ENCODE assay signal across 11 cellular contexts in genomic region chr18:34223893-34224422, GRCh38. TPM values are rescaled to one million over a fixed set of nuclear protein-coding genes. Genes with fewer than 3 reads are reported as not detected.
DNase-seq lines count a peak whose midpoint lies in the region; ATAC-seq, FAIRE-seq and TF ChIP-seq lines count a peak whose summit lies in the region.
"Had no signal": no experiment of that assay in that cellular context is flagged by ENCODE, and none has a peak within 500 bp of the region (broad histone marks: within the 10 kb centered on the region; RNA-seq: fewer than 3 reads in every experiment).

No MANE protein-coding gene starts in this region.

- no peaks in the 10 kb centered on the region for H3K36me3 Mint-ChIP-seq in neural progenitor cell

- no peak overlapping the region for H2BK120ac ChIP-seq in H1 (replicated peaks; ENCODE audit: low read depth, low read length)

- peaks cover 16% of the 10 kb centered on the region for H3K27me3 Mint-ChIP-seq in neural progenitor cell (ENCODE audit: insufficient read depth, low read depth)

- no peak overlapping the region for H3K18ac ChIP-seq in H1 (ENCODE audit: extremely low read depth, low read length)

- TF ChIP-seq CTCF in BE2C (IDR thresholded peaks at IDR 0.05; ENCODE audit: low read depth, low read length), result no peak
- no peak for TF ChIP-seq CTCF in H1 (IDR thresholded peaks at IDR 0.05; ENCODE audit: control extremely low read depth in 1 of 3, insufficient read depth in 1 of 3, low read depth in 1 of 3, low read length in 3 of 3)
- no peak for TF ChIP-seq CTCF in neural progenitor cell (IDR thresholded peaks at IDR 0.05)

- no peak overlapping the region for H2BK15ac ChIP-seq in H1 (ENCODE audit: low read length)

- H3K4me1 Mint-ChIP-seq in neural progenitor cell, result peaks cover 18% of the 10 kb centered on the region

- H2BK5ac ChIP-seq in H1 (ENCODE audit: low read depth, low read length), result no peak overlapping the region

- in situ Hi-C loops in ACHN (cut with HindIII; ENCODE audit: low pct_ligation_motif_present, low pct_unique_long_range_greater_than_20kb, low sequenced_read_pairs), result no loop called here

- H3K23me2 ChIP-seq in H1 (ENCODE audit: low read depth, low read length), result peaks cover 25% of the 10 kb centered on the region

- H3F3A ChIP-seq in neural progenitor cell (ENCODE audit: low read depth), result peaks cover 15% of the 10 kb centered on the region

- H4K5ac ChIP-seq in H1 (ENCODE audit: insufficient read length, low read depth, low read length), result no peak overlapping the region

- TF ChIP-seq RAD21 in H1 (IDR thresholded peaks at IDR 0.05 in 1 of 2, conservative IDR thresholded peaks at IDR 0.05 in 1 of 2; ENCODE audit: low read depth in 2 of 2, low read length in 2 of 2), result no peak

- H3K4me1 ChIP-seq in BE2C, result no peaks in the 10 kb centered on the region
- H3K4me1 ChIP-seq in HUES6 (ENCODE audit: control insufficient read depth, insufficient read depth, low read length), result peaks cover 17% of the 10 kb centered on the region; the same call in 1 of the 2 replicates
- peaks cover 3 to 6% (median 4%) of the 10 kb centered on the region in 4 experiments; a peak in 6 of 7 replicates for H3K4me1 ChIP-seq in H1 (replicated peaks in 1 of 4; ENCODE audit: control insufficient read depth in 3 of 4, insufficient read depth in 4 of 4, low read length in 3 of 4)
- H3K4me1 ChIP-seq in neural progenitor cell, result peaks cover 23% of the 10 kb centered on the region

- H2BK20ac ChIP-seq in H1 (ENCODE audit: low read length), result no peak overlapping the region

- H3K4me3 Mint-ChIP-seq in neural progenitor cell, result peak overlapping the region; percentile 90
- H3K4me3 Mint-ChIP-seq: T-helper 2 cell treated with Interferon-gamma antibody and Interleukin-4, amounts not matched to agents 5 μg/mL and 100 μg/mL, for 36 hours had no signal

- no peak for TF ChIP-seq EP300 in H1 (IDR thresholded peaks at IDR 0.05; ENCODE audit: borderline replicate concordance in 1 of 2, low read depth in 2 of 2, low read length in 2 of 2)

- no peak overlapping the region for H4K91ac ChIP-seq in H1 (replicated peaks; ENCODE audit: insufficient read length, low read length)

- no peak overlapping the region for H3K14ac ChIP-seq in H1 (ENCODE audit: insufficient read length)

- H3K27ac Mint-ChIP-seq in neural progenitor cell, result no peak overlapping the region
- H3K27ac Mint-ChIP-seq: T-helper 2 cell treated with Interferon-gamma antibody and Interleukin-4, amounts not matched to agents 5 μg/mL and 100 μg/mL, for 36 hours had no signal

- CTCF ChIA-PET in H1 (lab: Charles Lee; ENCODE audit: partially characterized antibody), result interaction anchor here (0.7 to 2.9 kb wide), 8 partner anchors 59 to 643 kb away, joined by 3 to 19 read pairs (median 4); no protein-coding TSS in a partner anchor

- H2AK5ac ChIP-seq in H1 (ENCODE audit: low read depth, low read length), result no peak overlapping the region

- no peak for TF ChIP-seq POLR2A in H1 (IDR thresholded peaks at IDR 0.05; ENCODE audit: control extremely low read depth in 1 of 2, low read depth in 2 of 2, low read length in 2 of 2)

- 3% methylated on average over 11 of the region's 11 CpGs; no CpG with 5 or more reads in 1 of the 2 experiments for WGBS in H1 (ENCODE audit: extremely low coverage in 1 of 2, insufficient coverage in 1 of 2, insufficient read length in 1 of 2, insufficient replicate concordance in 2 of 2, low coverage in 1 of 2, low lambda C conversion rate in 2 of 2, missing lambda C conversion rate in 1 of 2), 2 experiments

- H3K4ac ChIP-seq in H1 (replicated peaks; ENCODE audit: insufficient read length, low read depth, low read length), result no peak overlapping the region

- H3K56ac ChIP-seq in H1 (replicated peaks; ENCODE audit: insufficient read length, low read depth, low read length), result no peak overlapping the region

- H3K9ac ChIP-seq in HUES6 (ENCODE audit: low read length) (no peak overlapping the region), H1 (replicated peaks in 1 of 4; ENCODE audit: extremely low read depth in 1 of 4, low read depth in 3 of 4, low read length in 3 of 4) (no peak overlapping the region), neural progenitor cell (no peak overlapping the region)

- no peak for ATAC-seq in left lobe of liver
- ATAC-seq in GM21717 (IDR thresholded peaks at IDR 0.05; ENCODE audit: unreplicated experiment), result no peak
- no peak for ATAC-seq in HG02981 (IDR thresholded peaks at IDR 0.05; ENCODE audit: unreplicated experiment)

- peaks cover 4% of the 10 kb centered on the region; the same call in 1 of the 2 replicates for H3K36me3 ChIP-seq in BE2C
- no peaks in the 10 kb centered on the region for H3K36me3 ChIP-seq in HUES6 (ENCODE audit: control insufficient read depth, insufficient read depth, low read length)
- H3K36me3 ChIP-seq in H1 (ENCODE audit: control insufficient read depth in 2 of 4, insufficient read depth in 4 of 4, low read length in 3 of 4), result no peaks in the 10 kb centered on the region
- H3K36me3 ChIP-seq in neural progenitor cell, result no peaks in the 10 kb centered on the region

- POLR2A ChIA-PET in H1 (lab: Charles Lee; ENCODE audit: partially characterized antibody), result no interaction called here

- H4K8ac ChIP-seq in H1 (ENCODE audit: extremely low read depth, insufficient read depth, low read length), result no peak overlapping the region

- H3K79me2 ChIP-seq in H1 (ENCODE audit: control insufficient read depth in 1 of 2, insufficient read depth in 2 of 2, low read length in 2 of 2) (no peaks in the 10 kb centered on the region), neural progenitor cell (ENCODE audit: low read depth) (no peaks in the 10 kb centered on the region)

- H2BK12ac ChIP-seq in H1 (ENCODE audit: low read depth, low read length), result no peak overlapping the region

- no peak overlapping the region for H2AFZ ChIP-seq in H1 (ENCODE audit: low read length)
- peak overlapping the region; percentile 98 for H2AFZ ChIP-seq in neural progenitor cell (replicated peaks)

- no peaks in the 10 kb centered on the region for H3K79me1 ChIP-seq in H1 (ENCODE audit: low read depth, low read length)

- H3K23ac ChIP-seq in H1 (ENCODE audit: insufficient read length), result no peak overlapping the region

- H3K9me3 ChIP-seq in BE2C (no peaks in the 10 kb centered on the region), HUES6 (ENCODE audit: control insufficient read depth, insufficient read depth, low read depth, low read length) (no peaks in the 10 kb centered on the region), H1 (ENCODE audit: insufficient read depth in 2 of 2, low read depth in 1 of 2, low read length in 1 of 2) (no peaks in the 10 kb centered on the region), neural progenitor cell (ENCODE audit: low read depth) (no peaks in the 10 kb centered on the region)

- H4K20me1 ChIP-seq in H1 (replicated peaks in 1 of 2; ENCODE audit: control insufficient read depth in 1 of 2, insufficient read depth in 2 of 2, low read length in 2 of 2), result no peaks in the 10 kb centered on the region
- peaks cover 11% of the 10 kb centered on the region for H4K20me1 ChIP-seq in neural progenitor cell (ENCODE audit: low read depth)

- no peak for DNase-seq in BE2C
- DNase-seq in H1 (ENCODE audit: low read depth in 1 of 2, low spot score in 2 of 2), result peak in 1 of 2 experiments; percentile 49
- peak; percentile 6 for DNase-seq in neural progenitor cell (ENCODE audit: low spot score)
- DNase-seq in left lobe of liver (ENCODE audit: low spot score), result no peak
- no peak for DNase-seq in ACHN
- DNase-seq: activated effector memory CD4-positive, alpha-beta T cell treated with anti-CD3 and anti-CD28 coated beads, Interleukin-2, amount 50 U/mL, for 16 hours had no signal

- H3K27me3 ChIP-seq in BE2C (no peaks in the 10 kb centered on the region), HUES6 (ENCODE audit: control insufficient read depth, insufficient read depth, low read length) (peaks cover 83% of the 10 kb centered on the region), H1 (replicated peaks in 1 of 4; ENCODE audit: control insufficient read depth in 3 of 4, extremely low read depth in 1 of 4, insufficient read depth in 3 of 4, low read length in 3 of 4) (peaks cover 8 to 41% (median 26%) of the 10 kb centered on the region in 4 experiments; a peak in 6 of 7 replicates), neural progenitor cell (peaks cover 65% of the 10 kb centered on the region)

- no peak for FAIRE-seq in H1 (lab: Jason Lieb, UNC)

- H3K4me3 ChIP-seq in BE2C (ENCODE audit: low read depth, low read length) (peak overlapping the region; percentile 87), HUES6 (ENCODE audit: low read depth, low read length) (peak overlapping the region; percentile 97), H1 (ENCODE audit: extremely low read depth in 1 of 4, insufficient read depth in 2 of 4, low read depth in 3 of 4, low read length in 4 of 4) (peak overlapping the region; percentile 49 to 73 (median 62)), neural progenitor cell (peak overlapping the region; percentile 71)

- H3K4me2 ChIP-seq in H1 (ENCODE audit: insufficient read depth in 1 of 2, low read depth in 2 of 2, low read length in 2 of 2) (peak overlapping the region; percentile 79 to 100), neural progenitor cell (peak overlapping the region; percentile 96)

- no peaks in the 10 kb centered on the region for H3K9me3 Mint-ChIP-seq in neural progenitor cell

- H3K27ac ChIP-seq in HUES6 (ENCODE audit: low read depth, low read length) (no peak overlapping the region), H1 (ENCODE audit: low read depth, low read length) (no peak overlapping the region), neural progenitor cell (no peak overlapping the region)

TF ChIP-seq in H1, 55 proteins besides CTCF, POLR2A, EP300 and RAD21 (continues in another document):
- TF ChIP-seq ASH2L (IDR thresholded peaks at IDR 0.05; ENCODE audit: low read length) (peak; percentile 14), SUZ12 (IDR thresholded peaks at IDR 0.05; ENCODE audit: low read length) (peak; percentile 37; the same call in 1 of the 2 replicates), EZH2 (IDR thresholded peaks at IDR 0.05; ENCODE audit: low read depth, low read length, severe bottlenecking) (peak; percentile 42), GABPA (IDR thresholded peaks at IDR 0.05; ENCODE audit: borderline replicate concordance, insufficient read depth, low read length) (no peak), CHD1 (IDR thresholded peaks at IDR 0.05; ENCODE audit: low read depth, low read length) (no peak)

RNA-seq across cellular contexts. Expression of gene NOL4, which starts 0.8 kb away (rescaled TPM):
- polyA plus RNA-seq in BE2C (2012; ENCODE audit: insufficient read depth, insufficient read length, low read depth), result 7.3 TPM
- 1.6 and 2.6 TPM in 2 replicates for total RNA-seq in H1 (2021; fragmentation: NEBNext Ultra II Directional; extraction: Animal tissue kit (Norgen Biotek cat#: 25700))
- 0.09 and 0.18 TPM in 2 replicates for polyA plus RNA-seq in H1 (2011; rRNA removed)
- polyA plus RNA-seq in H1 (2011; cell fraction: cytosol; rRNA removed), result 0.35 TPM
- polyA plus RNA-seq in H1 (2011; cell fraction: nucleus; rRNA removed), result 0.29 TPM
- 0.60 to 2.9 TPM (median 1.1 TPM) in 4 replicates for polyA plus RNA-seq in H1 (2012, experiment 1 of 2)
- 0.08 TPM for polyA plus RNA-seq in H1 (2012, experiment 2 of 2)
- 0.51 TPM for polyA plus RNA-seq in H1 (2013, experiment 1 of 2)
- 0.52 TPM for polyA plus RNA-seq in H1 (2013, experiment 2 of 2)
- 0.66 and 0.90 TPM in 2 replicates for polyA minus RNA-seq in H1 (2011; rRNA and poly(A)+ RNA removed)
- 1.5 TPM for polyA minus RNA-seq in H1 (2011; cell fraction: cytosol; rRNA and poly(A)+ RNA removed)
- polyA minus RNA-seq in H1 (2011; cell fraction: nucleus; rRNA and poly(A)+ RNA removed), result 4.9 TPM
- total RNA-seq in neural progenitor cell (ENCODE audit: low replicate concordance) (0.81 and 11.5 TPM in 2 replicates), left lobe of liver (2.8 TPM)
- total RNA-seq: fibroblast of villous mesenchyme had no signal
